ENCODE assay signal across 8 cellular contexts in the genomic region with DNA sequence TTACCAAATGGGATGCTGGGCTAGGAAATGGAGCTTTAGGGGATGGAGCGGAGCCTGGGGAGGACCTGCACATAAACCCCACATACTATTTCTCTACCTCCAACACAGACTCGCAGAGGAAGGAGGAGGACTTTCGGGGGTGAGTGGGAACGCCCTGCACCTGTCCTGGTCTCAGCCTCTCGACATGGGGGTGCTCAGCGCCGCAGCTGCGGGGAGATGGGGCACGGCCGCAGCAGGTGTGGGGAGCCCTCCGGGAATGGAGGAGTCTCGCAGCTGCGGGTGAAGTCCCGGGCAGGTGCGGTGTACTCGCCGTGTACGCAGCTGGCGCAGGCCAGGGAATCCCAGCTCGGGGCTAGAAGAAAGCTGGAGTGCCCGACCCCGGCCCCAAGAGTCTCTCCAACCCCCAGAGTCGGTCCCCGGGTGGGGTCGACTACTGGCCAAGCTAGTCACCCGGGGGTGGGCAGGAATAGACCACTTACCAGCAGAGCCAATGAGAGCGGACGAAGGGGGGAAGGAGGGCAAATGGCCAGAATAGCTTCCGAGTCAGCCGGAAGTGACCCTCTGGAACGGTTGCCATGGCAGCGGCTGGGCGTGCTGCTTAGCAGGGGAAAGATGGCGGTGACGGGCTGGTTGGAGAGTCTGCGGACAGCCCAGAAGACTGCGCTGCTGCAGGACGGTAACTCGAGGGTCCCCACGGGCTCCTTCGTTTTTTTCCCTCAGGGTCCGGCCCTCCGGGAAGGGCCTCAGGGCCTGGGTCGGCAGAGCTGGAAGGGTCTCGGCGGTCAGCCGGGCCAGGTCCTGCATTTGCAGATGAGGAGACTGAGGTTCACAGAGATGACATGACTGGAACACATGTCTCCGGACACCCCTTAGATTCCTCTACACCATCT. TPM values are rescaled to one million over a fixed set of nuclear protein-coding genes. Genes with fewer than 3 reads are reported as not detected.
DNase-seq lines count a peak whose midpoint lies in the region; ATAC-seq and TF ChIP-seq lines count a peak whose summit lies in the region.

TSS of gene DPCD (plus strand) at position 597 of the 890 bp plus-strand sequence. CDS start at position 613, 16 bp downstream.
TSS of gene POLL (minus strand) at position 533 of the 890 bp plus-strand sequence. CDS start 897 bp downstream, outside the sequence.

- BruUV-seq in PC-9 (replicated peaks; lab: Mats Ljungman, UMichigan): no TSS peak

- H3K9me3 Mint-ChIP-seq in activated T-cell treated with anti-CD3 and anti-CD28 coated beads, Interleukin-2, amount 50 U/mL, for 72 hours: no peaks in the 10 kb centered on the region

- POLR2A ChIA-PET in PC-9 (lab: Charles Lee; ENCODE audit: unreplicated experiment): interaction anchor here (0.6 kb wide), 2 partner anchors 10 to 271 kb away, joined by 3 to 5 read pairs; no protein-coding TSS in a partner anchor

- peak within 1 kb of the TSS; percentile 89 for H2AFZ ChIP-seq in PC-9

- H3K9me3 ChIP-seq in PC-9 (ENCODE audit: insufficient read depth, low read depth): no peaks in the 10 kb centered on the region
- no peaks in the 10 kb centered on the region for H3K9me3 ChIP-seq in muscle layer of colon (ENCODE audit: low read length)

- H3K27me3 ChIP-seq in PC-9 (ENCODE audit: insufficient read depth, low read depth) (no peaks in the 10 kb centered on the region), muscle layer of colon (ENCODE audit: control insufficient read depth in 1 of 2, insufficient read depth in 2 of 2, low read length in 2 of 2) (no peaks in the 10 kb centered on the region)

- ATAC-seq in GM21619 (IDR thresholded peaks at IDR 0.05; ENCODE audit: unreplicated experiment): peak; percentile 98
- peak; percentile 98 for ATAC-seq in activated T-cell treated with anti-CD3 and anti-CD28 coated beads, Interleukin-2, amount 50 U/mL, for 72 hours (replicated peaks in 1 of 2)
- ATAC-seq in esophagus mucosa: peak; percentile 88

- peak within 1 kb of the TSS; percentile 95 to 96 for H3K4me3 Mint-ChIP-seq in activated T-cell treated with anti-CD3 and anti-CD28 coated beads, Interleukin-2, amount 50 U/mL, for 72 hours

- peak within 1 kb of the TSS; percentile 93 for H3K4me2 ChIP-seq in PC-9

- CTCF ChIA-PET in PC-9 (lab: Charles Lee): interaction anchor here (0.6 kb wide), 2 partner anchors 15 to 17 kb away, joined by 3 to 16 read pairs; no protein-coding TSS in a partner anchor

- peaks cover 12% of the 10 kb centered on the region; the same call in 1 of the 2 replicates for H3K4me1 ChIP-seq in PC-9 (replicated peaks; ENCODE audit: insufficient read depth)
- H3K4me1 ChIP-seq in muscle layer of colon (ENCODE audit: insufficient read depth, low read length): peaks cover 17% of the 10 kb centered on the region

- H3K27ac ChIP-seq in PC-9: no peak within 1 kb of the TSS
- H3K27ac ChIP-seq in muscle layer of colon (ENCODE audit: low read depth, low read length): peak within 1 kb of the TSS; percentile 70

- peak within 1 kb of the TSS; percentile 70 for H3K4me3 ChIP-seq in Jurkat, Clone E6-1 (ENCODE audit: low read length)
- peak within 1 kb of the TSS; percentile 97 for H3K4me3 ChIP-seq in PC-9
- H3K4me3 ChIP-seq in muscle layer of colon (ENCODE audit: low read depth in 1 of 2, low read length in 2 of 2): peak within 1 kb of the TSS; percentile 100

- peak within 1 kb of the TSS; percentile 93 for H3K9ac ChIP-seq in muscle layer of colon (ENCODE audit: low read length)

- H3K79me2 ChIP-seq in PC-9 (ENCODE audit: low read depth): peaks cover 10% of the 10 kb centered on the region

- peaks cover 3 to 4% of the 10 kb centered on the region in 2 donors for H3K36me3 Mint-ChIP-seq in activated T-cell treated with anti-CD3 and anti-CD28 coated beads, Interleukin-2, amount 50 U/mL, for 72 hours (ENCODE audit: insufficient read depth in 2 of 2)

- H4K20me1 ChIP-seq in PC-9 (ENCODE audit: insufficient read depth): no peaks in the 10 kb centered on the region

- DNase-seq in DMS53 (lab: John Stamatoyannopoulos, UW) (peak; percentile 97), PC-9 (peak; percentile 79 to 83)
- DNase-seq in Jurkat, Clone E6-1 (ENCODE audit: low read depth, low spot score): peak; percentile 68
- DNase-seq in activated T-cell treated with anti-CD3 and anti-CD28 coated beads, Interleukin-2, amount 50 U/mL, for 72 hours: peak; percentile 94 to 96
- peak; percentile 74 to 82 for DNase-seq in stimulated activated CD8-positive, alpha-beta memory T cell treated with anti-CD3 and anti-CD28 coated beads, Interleukin-7, amount 100 ng/mL, for 1 hour (ENCODE audit: low read depth in 2 of 2)

- peaks cover 24% of the 10 kb centered on the region for H3K4me1 Mint-ChIP-seq in activated T-cell treated with anti-CD3 and anti-CD28 coated beads, Interleukin-2, amount 50 U/mL, for 72 hours (ENCODE audit: low read depth)

- H3F3A ChIP-seq in PC-9 (ENCODE audit: insufficient read depth, low read depth): no peaks in the 10 kb centered on the region

- H3K9me2 ChIP-seq in PC-9 (ENCODE audit: insufficient read depth): no peaks in the 10 kb centered on the region

- peak within 1 kb of the TSS; percentile 92 for H3K27ac Mint-ChIP-seq in activated T-cell treated with anti-CD3 and anti-CD28 coated beads, Interleukin-2, amount 50 U/mL, for 72 hours

- intact Hi-C loops in PC-9 (cut with micrococcal nuclease; ENCODE audit: unreplicated experiment): no loop called here

- H3K36me3 ChIP-seq in PC-9 (ENCODE audit: low read depth) (no peaks in the 10 kb centered on the region), muscle layer of colon (ENCODE audit: insufficient read depth, low read length) (peaks cover 18% of the 10 kb centered on the region)

- TF ChIP-seq CTCF in PC-9 (conservative IDR thresholded peaks at IDR 0.05): no peak

- no peaks in the 10 kb centered on the region for H3K27me3 Mint-ChIP-seq in activated T-cell treated with anti-CD3 and anti-CD28 coated beads, Interleukin-2, amount 50 U/mL, for 72 hours (ENCODE audit: low read depth)

RNA-seq across cellular contexts. Expression of gene DPCD, which starts in this region (rescaled TPM):
- 7.6 TPM for polyA plus RNA-seq in Jurkat, Clone E6-1 (2012; ENCODE audit: insufficient read depth, insufficient read length)
- total RNA-seq in PC-9 (2021) (20.3 and 21.5 TPM in 2 replicates), esophagus mucosa (19.0 TPM)
- total RNA-seq in activated T-cell treated with anti-CD3 and anti-CD28 coated beads, Interleukin-2, amount 50 U/mL, for 72 hours: 1 to 10 TPM; 4.5 to 4.7 TPM

RNA-seq across cellular contexts. Expression of gene POLL, which starts in this region (rescaled TPM):
- 16.4 TPM for polyA plus RNA-seq in Jurkat, Clone E6-1 (2012; ENCODE audit: insufficient read depth, insufficient read length)
- total RNA-seq in PC-9 (2021) (30.3 and 31.5 TPM in 2 replicates), esophagus mucosa (13.5 TPM)
- total RNA-seq in activated T-cell treated with anti-CD3 and anti-CD28 coated beads, Interleukin-2, amount 50 U/mL, for 72 hours: 10 to 100 TPM; 34.8 to 38.0 TPM
